Comparison of ENCODE assay signal across 22 cellular contexts in the genomic region with DNA sequence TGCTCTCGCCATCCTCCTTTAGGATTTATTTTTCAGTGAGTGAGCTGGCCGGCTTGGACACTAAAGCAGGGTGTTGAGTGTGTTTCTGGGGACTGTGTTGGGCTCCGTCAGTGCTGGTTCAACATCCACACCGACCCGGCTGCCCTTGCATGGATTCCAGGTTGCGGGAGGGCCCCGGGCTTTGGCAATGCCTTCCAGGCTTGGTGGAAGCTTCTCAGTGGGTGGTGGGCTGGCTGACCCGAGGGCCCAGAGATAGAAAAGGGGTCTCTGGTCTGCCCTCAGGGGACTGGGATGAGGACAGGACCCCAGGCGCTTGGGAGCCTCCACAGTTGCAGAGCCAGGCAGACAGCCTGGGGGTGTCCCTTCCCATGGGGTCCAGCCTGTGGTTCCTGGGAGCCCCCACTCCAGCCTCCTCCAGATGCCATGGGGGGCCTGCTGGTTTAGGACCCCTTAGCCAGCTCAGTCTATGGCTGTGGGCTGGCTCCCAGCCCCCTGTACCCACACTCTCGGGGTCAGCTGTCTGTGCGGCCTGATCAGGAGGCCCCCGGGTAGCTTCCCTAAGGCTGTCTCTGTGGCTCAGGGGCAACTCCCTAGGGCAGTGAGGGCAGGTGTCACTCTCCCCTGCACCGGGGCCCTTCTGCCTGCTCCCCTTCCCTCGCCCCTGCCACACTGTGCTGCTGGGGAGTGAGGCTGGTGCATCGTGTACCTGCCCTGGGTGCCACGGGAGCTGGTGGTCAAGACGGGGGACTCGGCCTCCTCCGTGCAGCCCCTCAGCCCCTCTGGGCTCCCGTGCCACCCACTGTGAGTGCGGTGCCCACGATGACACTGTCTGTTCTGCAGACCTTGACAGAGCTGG. TPM values are rescaled to one million over a fixed set of nuclear protein-coding genes. Genes with fewer than 3 reads are reported as not detected.
A peak's percentile ranks its signal among the peaks of the same experiment; 100 is the strongest.
DNase-seq lines count a peak whose midpoint lies in the region; ATAC-seq and TF ChIP-seq lines count a peak whose summit lies in the region.
"Had no signal": no experiment of that assay in that cellular context is flagged by ENCODE, and none has a peak within 500 bp of the region (broad histone marks: within the 10 kb centered on the region; RNA-seq: fewer than 3 reads in every experiment).

No MANE protein-coding gene starts in this region.

- peaks cover 4% of the 10 kb centered on the region for H3K79me1 ChIP-seq in neuronal stem cell (ENCODE audit: low read depth, low read length)

- H2AK5ac ChIP-seq in neuronal stem cell (ENCODE audit: low read depth, low read length): no peak overlapping the region

- peaks cover 0 to 6% of the 10 kb centered on the region in 2 donors for H3K36me3 ChIP-seq in neuronal stem cell (replicated peaks in 1 of 2; ENCODE audit: control insufficient read depth in 2 of 2, insufficient read depth in 2 of 2, low read length in 2 of 2)
- peaks cover 0 to 37% (median 19%) of the 10 kb centered on the region in 4 donors for H3K36me3 ChIP-seq in upper lobe of left lung
- H3K36me3 ChIP-seq: neural progenitor cell, right atrium auricular region had no signal

- H3K4ac ChIP-seq in neuronal stem cell (ENCODE audit: low read length): no peak overlapping the region

- no peak overlapping the region for H3K18ac ChIP-seq in neuronal stem cell (ENCODE audit: low read length)

- H3K14ac ChIP-seq in neuronal stem cell (ENCODE audit: low read length): no peak overlapping the region

- TF ChIP-seq POLR2A in upper lobe of left lung (IDR thresholded peaks at IDR 0.05): no peak

- no peak overlapping the region for H3K23ac ChIP-seq in neuronal stem cell (ENCODE audit: low read depth, low read length, poor library complexity)

- no peaks in the 10 kb centered on the region for H3K27me3 Mint-ChIP-seq in activated naive CD8-positive, alpha-beta T cell treated with anti-CD3 and anti-CD28 coated beads, Interleukin-2, amount 10 ng/mL, durations not matched to agents 7 days and 5 days
- no peaks in the 10 kb centered on the region for H3K27me3 Mint-ChIP-seq in activated naive CD8-positive, alpha-beta T cell treated with anti-CD3 and anti-CD28 coated beads for 36 hours
- H3K27me3 Mint-ChIP-seq: stimulated activated naive CD8-positive, alpha-beta T cell treated with anti-CD3 and anti-CD28 coated beads, Interleukin-15, amount 100 ng/mL, for 72 hours had no signal

- no peak overlapping the region for H2BK15ac ChIP-seq in neuronal stem cell (ENCODE audit: low read length)

- no peak overlapping the region for H4K8ac ChIP-seq in neuronal stem cell (ENCODE audit: low read depth, low read length)

- no peak overlapping the region for H2BK120ac ChIP-seq in neuronal stem cell (ENCODE audit: low read depth, low read length)

- no peaks in the 10 kb centered on the region for H3K9me3 Mint-ChIP-seq in activated naive CD8-positive, alpha-beta T cell treated with anti-CD3 and anti-CD28 coated beads, Interleukin-2, amount 10 ng/mL, durations not matched to agents 7 days and 5 days
- no peaks in the 10 kb centered on the region for H3K9me3 Mint-ChIP-seq in activated naive CD8-positive, alpha-beta T cell treated with anti-CD3 and anti-CD28 coated beads for 36 hours
- H3K9me3 Mint-ChIP-seq: mesothelial cell of epicardium; neural progenitor cell; stimulated activated naive CD8-positive, alpha-beta T cell treated with anti-CD3 and anti-CD28 coated beads, Interleukin-15, amount 100 ng/mL, for 72 hours had no signal

- ATAC-seq in activated naive CD8-positive, alpha-beta T cell treated with anti-CD3 and anti-CD28 coated beads, Interleukin-2, amount 10 ng/mL, durations not matched to agents 7 days and 5 days (ENCODE audit: low read depth): no peak
- ATAC-seq in upper lobe of left lung (ENCODE audit: low FRiP score in 2 of 2) (no peak), HG03095 (IDR thresholded peaks at IDR 0.05; ENCODE audit: unreplicated experiment) (no peak)

- no peaks in the 10 kb centered on the region for H3K27me3 ChIP-seq in neuronal stem cell (ENCODE audit: control insufficient read depth in 3 of 3, insufficient read depth in 3 of 3, low read depth in 1 of 3, low read length in 3 of 3)
- no peaks in the 10 kb centered on the region for H3K27me3 ChIP-seq in upper lobe of left lung
- H3K27me3 ChIP-seq: heart right ventricle, neural progenitor cell, Peyer's patch, right atrium auricular region had no signal

- no peak for TF ChIP-seq EP300 in upper lobe of left lung (IDR thresholded peaks at IDR 0.05)

- H2BK12ac ChIP-seq in neuronal stem cell (ENCODE audit: low read length): peak overlapping the region; percentile 8

- H3K27ac ChIP-seq in cingulate gyrus (ENCODE audit: low read depth, low read length): peak overlapping the region; percentile 85
- H3K27ac ChIP-seq in neuronal stem cell (replicated peaks; ENCODE audit: low read length): no peak overlapping the region
- peak overlapping the region; percentile 13 to 69 (median 60) for H3K27ac ChIP-seq in upper lobe of left lung
- H3K27ac ChIP-seq: 22Rv1, C4-2B, neural progenitor cell, right atrium auricular region had no signal

- H3K4me3 ChIP-seq in neuronal stem cell (ENCODE audit: low read length in 2 of 2): no peak overlapping the region
- no peak overlapping the region for H3K4me3 ChIP-seq in upper lobe of left lung
- H3K4me3 ChIP-seq: heart right ventricle, neural progenitor cell, right atrium auricular region had no signal

- DNase-seq in activated naive CD8-positive, alpha-beta T cell treated with anti-CD3 and anti-CD28 coated beads, Interleukin-2, amount 10 ng/mL, durations not matched to agents 7 days and 5 days: no peak
- no peak for DNase-seq in activated naive CD8-positive, alpha-beta T cell treated with anti-CD3 and anti-CD28 coated beads for 36 hours
- DNase-seq in neuronal stem cell (ENCODE audit: low spot score) (no peak), upper lobe of left lung (no peak), NK-92 (lab: John Stamatoyannopoulos, UW; ENCODE audit: unreplicated experiment) (no peak), AML-193 (lab: John Stamatoyannopoulos, UW) (no peak)
- DNase-seq: activated CD4-positive, alpha-beta T cell treated with anti-CD3 and anti-CD28 coated beads, Interleukin-2, amount 50 U/mL, for 4 hours; activated naive CD4-positive, alpha-beta T cell treated with Interleukin-2 at 50 U/mL for 16 hours; effector CD8-positive, alpha-beta T cell; heart right ventricle; KBM-7; NCI-H1105; NCI-H774; Peyer's patch; stimulated activated naive CD8-positive, alpha-beta T cell treated with anti-CD3 and anti-CD28 coated beads, Interleukin-15, amount 100 ng/mL, for 72 hours had no signal

- H4K91ac ChIP-seq in neuronal stem cell (ENCODE audit: low read depth, low read length, poor library complexity): no peak overlapping the region

- POLR2A ChIA-PET in activated naive CD8-positive, alpha-beta T cell treated with anti-CD3 and anti-CD28 coated beads, Interleukin-2, amount 10 ng/mL, durations not matched to agents 7 days and 5 days (lab: Charles Lee): interaction anchor here (0.8 to 1.0 kb wide), 2 partner anchors 12 to 26 kb away, joined by 3 read pairs; no protein-coding TSS in a partner anchor

- H3K4me1 Mint-ChIP-seq in activated naive CD8-positive, alpha-beta T cell treated with anti-CD3 and anti-CD28 coated beads, Interleukin-2, amount 10 ng/mL, durations not matched to agents 7 days and 5 days: peaks cover 16% of the 10 kb centered on the region
- peaks cover 32% of the 10 kb centered on the region for H3K4me1 Mint-ChIP-seq in activated naive CD8-positive, alpha-beta T cell treated with anti-CD3 and anti-CD28 coated beads for 36 hours

- peak overlapping the region; percentile 53 for H2BK5ac ChIP-seq in neuronal stem cell (ENCODE audit: low read length)

- H3K27ac Mint-ChIP-seq in activated naive CD8-positive, alpha-beta T cell treated with anti-CD3 and anti-CD28 coated beads, Interleukin-2, amount 10 ng/mL, durations not matched to agents 7 days and 5 days: peak overlapping the region; percentile 54
- no peak overlapping the region for H3K27ac Mint-ChIP-seq in activated naive CD8-positive, alpha-beta T cell treated with anti-CD3 and anti-CD28 coated beads for 36 hours
- H3K27ac Mint-ChIP-seq: mesothelial cell of epicardium; stimulated activated naive CD8-positive, alpha-beta T cell treated with anti-CD3 and anti-CD28 coated beads, Interleukin-15, amount 100 ng/mL, for 72 hours had no signal

- H3K4me1 ChIP-seq in neuronal stem cell (ENCODE audit: control insufficient read depth in 2 of 2, insufficient read depth in 1 of 2, low read depth in 1 of 2, low read length in 2 of 2) (peaks cover 2 to 4% of the 10 kb centered on the region in 2 donors), upper lobe of left lung (peaks cover 17 to 50% (median 34%) of the 10 kb centered on the region in 4 donors)
- H3K4me1 ChIP-seq: neural progenitor cell had no signal

- no peak overlapping the region for H3K4me2 ChIP-seq in neuronal stem cell (ENCODE audit: insufficient read depth, low read length, poor library complexity, severe bottlenecking)
- H3K4me2 ChIP-seq: neural progenitor cell had no signal

- H3K9me3 ChIP-seq in neuronal stem cell (replicated peaks in 1 of 2; ENCODE audit: control insufficient read depth in 2 of 2, insufficient read depth in 1 of 2, low read depth in 1 of 2, low read length in 2 of 2) (no peaks in the 10 kb centered on the region), upper lobe of left lung (no peaks in the 10 kb centered on the region)
- H3K9me3 ChIP-seq: heart right ventricle, Peyer's patch, right atrium auricular region had no signal

- peaks cover 12% of the 10 kb centered on the region for H3K36me3 Mint-ChIP-seq in activated naive CD8-positive, alpha-beta T cell treated with anti-CD3 and anti-CD28 coated beads, Interleukin-2, amount 10 ng/mL, durations not matched to agents 7 days and 5 days
- H3K36me3 Mint-ChIP-seq in activated naive CD8-positive, alpha-beta T cell treated with anti-CD3 and anti-CD28 coated beads for 36 hours: peaks cover 10% of the 10 kb centered on the region

- no CpG with 5 or more reads among the region's 22 CpGs for WGBS in neuronal stem cell (ENCODE audit: extremely low coverage in 2 of 2, insufficient read length in 2 of 2, insufficient replicate concordance in 1 of 2), 2 donors
- 86 to 88% methylated on average over 15 to 21 of the region's 22 CpGs for WGBS in upper lobe of left lung, 2 donors

- H3K4me3 Mint-ChIP-seq in activated naive CD8-positive, alpha-beta T cell treated with anti-CD3 and anti-CD28 coated beads, Interleukin-2, amount 10 ng/mL, durations not matched to agents 7 days and 5 days: no peak overlapping the region
- no peak overlapping the region for H3K4me3 Mint-ChIP-seq in activated naive CD8-positive, alpha-beta T cell treated with anti-CD3 and anti-CD28 coated beads for 36 hours
- H3K4me3 Mint-ChIP-seq: mesothelial cell of epicardium, neural progenitor cell had no signal

- no peak for TF ChIP-seq CTCF in upper lobe of left lung (IDR thresholded peaks at IDR 0.05)

- peak overlapping the region; percentile 40 for H3K9ac ChIP-seq in neuronal stem cell (ENCODE audit: low read depth, low read length, poor library complexity)
- H3K9ac ChIP-seq: neural progenitor cell had no signal

- H2AFZ ChIP-seq in neuronal stem cell (ENCODE audit: low read length): no peak overlapping the region
- H2AFZ ChIP-seq: neural progenitor cell had no signal

RNA-seq across cellular contexts. Expression of a gene that starts 16.5 kb away (rescaled TPM):
- total RNA-seq in activated naive CD8-positive, alpha-beta T cell treated with anti-CD3 and anti-CD28 coated beads, Interleukin-2, amount 10 ng/mL, durations not matched to agents 7 days and 5 days: 100 to 1,000 TPM in 1 of 2 experiments, 10 to 100 TPM in 1; 96.9 to 101 TPM
- total RNA-seq in activated naive CD8-positive, alpha-beta T cell treated with anti-CD3 and anti-CD28 coated beads for 36 hours: 100 to 1,000 TPM; 111 to 113 TPM
- 29.4 TPM for polyA plus RNA-seq in neuronal stem cell (2013, experiment 1 of 2)
- 26.2 TPM for polyA plus RNA-seq in neuronal stem cell (2013, experiment 2 of 2)
- 100 to 1,000 TPM; 105 to 301 (median 207) TPM for total RNA-seq in upper lobe of left lung

RNA-seq across cellular contexts. Expression of a gene that starts 40.6 kb away (rescaled TPM):
- total RNA-seq in activated naive CD8-positive, alpha-beta T cell treated with anti-CD3 and anti-CD28 coated beads, Interleukin-2, amount 10 ng/mL, durations not matched to agents 7 days and 5 days: 10 to 100 TPM; 59.5 to 60.2 TPM
- 10 to 100 TPM; 33.6 to 35.1 TPM for total RNA-seq in activated naive CD8-positive, alpha-beta T cell treated with anti-CD3 and anti-CD28 coated beads for 36 hours
- polyA plus RNA-seq in neuronal stem cell (2013, experiment 1 of 2): 86.0 TPM
- polyA plus RNA-seq in neuronal stem cell (2013, experiment 2 of 2): 88.8 TPM
- 100 to 1,000 TPM in 2 of 6 donors, 10 to 100 TPM in 4; 19.9 to 122 (median 51.3) TPM for total RNA-seq in upper lobe of left lung

RNA-seq across cellular contexts. Expression of a gene that starts 53.9 kb away (rescaled TPM):
- 10 to 100 TPM; 28.1 to 28.6 TPM for total RNA-seq in activated naive CD8-positive, alpha-beta T cell treated with anti-CD3 and anti-CD28 coated beads, Interleukin-2, amount 10 ng/mL, durations not matched to agents 7 days and 5 days
- total RNA-seq in activated naive CD8-positive, alpha-beta T cell treated with anti-CD3 and anti-CD28 coated beads for 36 hours: 10 to 100 TPM; 89.4 to 90.7 TPM
- polyA plus RNA-seq in neuronal stem cell (2013, experiment 1 of 2): 18.5 TPM
- polyA plus RNA-seq in neuronal stem cell (2013, experiment 2 of 2): 19.3 TPM
- 10 to 100 TPM; 12.0 to 25.1 (median 20.9) TPM for total RNA-seq in upper lobe of left lung
